11 cellular contexts compared by ENCODE assay signal in genomic region chr9:38445154-38446043, GRCh38. TPM values are rescaled to one million over a fixed set of nuclear protein-coding genes. Genes with fewer than 3 reads are reported as not detected.
DNase-seq lines count a peak whose midpoint lies in the region; ATAC-seq, FAIRE-seq and TF ChIP-seq lines count a peak whose summit lies in the region.
"Had no signal": no experiment of that assay in that cellular context is flagged by ENCODE, and none has a peak within 500 bp of the region (broad histone marks: within the 10 kb centered on the region; RNA-seq: fewer than 3 reads in every experiment).

No MANE protein-coding gene starts in this region.

- H3K9me3 ChIP-seq in K562 (replicated peaks; ENCODE audit: control insufficient read depth, insufficient read depth, low read depth, low read length) (no peaks in the 10 kb centered on the region), prostate gland (no peaks in the 10 kb centered on the region)

- CTCF ChIA-PET in K562 (lab: Yijun Ruan, JAX; ENCODE audit: low intra/inter-chr PET ratio), result no interaction called here

- H3K36me3 ChIP-seq in K562 (ENCODE audit: control insufficient read depth, insufficient read depth, low read length), result no peaks in the 10 kb centered on the region
- no peaks in the 10 kb centered on the region for H3K36me3 ChIP-seq in prostate gland

- H3K4me1 ChIP-seq in K562 (replicated peaks in 1 of 2; ENCODE audit: control insufficient read depth in 2 of 2, insufficient read depth in 2 of 2, low read length in 2 of 2) (no peaks in the 10 kb centered on the region), prostate gland (replicated peaks) (no peaks in the 10 kb centered on the region)

- TF ChIP-seq POLR2A in K562 (conservative IDR thresholded peaks at IDR 0.05), result no peak
- no peak for TF ChIP-seq POLR2A in prostate gland (IDR thresholded peaks at IDR 0.05)

- no peak for FAIRE-seq in K562 (lab: Jason Lieb, UNC)

- no peak overlapping the region for H3K9ac ChIP-seq in K562 (ENCODE audit: insufficient read depth in 1 of 2, low read depth in 2 of 2, low read length in 2 of 2)

- DNase-seq in K562 (ENCODE audit: extremely low read depth in 1 of 4, low spot score in 3 of 4), result no peak
- DNase-seq in SHP77 treated with DMSO at 0.1 percent for 48 hours (lab: John Stamatoyannopoulos, UW), result no peak
- no peak for DNase-seq in prostate gland (ENCODE audit: low spot score)
- DNase-seq in stimulated activated CD4-positive, alpha-beta T cell treated with anti-CD3 and anti-CD28 coated beads, Interleukin-2, amount 100 ng/mL, for 48 hours, result no peak
- no peak for DNase-seq in NCI-H2107 treated with DMSO at 0.1 percent for 48 hours (lab: John Stamatoyannopoulos, UW; ENCODE audit: unreplicated experiment)
- DNase-seq: activated naive CD4-positive, alpha-beta T cell; COR-L47; PC-3 had no signal

- H3K27ac ChIP-seq in K562 (ENCODE audit: extremely low read depth, low read depth, low read length) (no peak overlapping the region), prostate gland (no peak overlapping the region)

- POLR2A ChIA-PET in K562 (lab: Yijun Ruan, JAX), result no interaction called here

- no peak for TF ChIP-seq CTCF in K562 (IDR thresholded peaks at IDR 0.05 in 2 of 3, conservative IDR thresholded peaks at IDR 0.05 in 1 of 3; ENCODE audit: insufficient read depth in 2 of 3, low read depth in 1 of 3, low read length in 3 of 3)
- TF ChIP-seq CTCF in prostate gland (IDR thresholded peaks at IDR 0.05), result no peak

- WGBS in K562 (ENCODE audit: insufficient coverage, low coverage, missing lambda C conversion rate), result 2% methylated on average over 11 of the region's 11 CpGs
- WGBS in prostate gland, result 76% methylated on average over 11 of the region's 11 CpGs

- H3K9me1 ChIP-seq in K562 (ENCODE audit: control insufficient read depth, insufficient read depth, low read length), result no peaks in the 10 kb centered on the region

- H3K79me2 ChIP-seq in K562 (ENCODE audit: control insufficient read depth, insufficient read depth, low read length), result no peaks in the 10 kb centered on the region

- intact Hi-C loops in K562 (cut with micrococcal nuclease), result no loop called here
- intact Hi-C loops in prostate gland (cut with DNase I), result no loop called here

- no peaks in the 10 kb centered on the region for H4K20me1 ChIP-seq in K562 (replicated peaks; ENCODE audit: control insufficient read depth, insufficient read depth, low read length)

- H3K27me3 ChIP-seq in K562 (ENCODE audit: control insufficient read depth in 2 of 2, insufficient read depth in 2 of 2, low read length in 2 of 2), result peaks cover 0 to 12% of the 10 kb centered on the region in 2 experiments; a peak in 2 of 5 replicates
- H3K27me3 ChIP-seq in prostate gland (replicated peaks; ENCODE audit: insufficient read depth), result no peaks in the 10 kb centered on the region

- TF ChIP-seq EP300 in K562 (IDR thresholded peaks at IDR 0.05; ENCODE audit: low read length), result no peak

- no peak overlapping the region for H3K4me3 ChIP-seq in K562
- H3K4me3 ChIP-seq in prostate gland, result no peak overlapping the region

- ATAC-seq in GM18858 (IDR thresholded peaks at IDR 0.05; ENCODE audit: unreplicated experiment) (peak; percentile 87), GM21528 (IDR thresholded peaks at IDR 0.05; ENCODE audit: low FRiP score, unreplicated experiment) (peak; percentile 93), HG03175 (IDR thresholded peaks at IDR 0.05; ENCODE audit: unreplicated experiment) (peak; percentile 94), K562 (peak; percentile 51; the same call in 1 of the 3 replicates)
- ATAC-seq: PC-3 had no signal

- no peak for TF ChIP-seq RAD21 in K562 (CRISPR knock-in tag; conservative IDR thresholded peaks at IDR 0.05 in 1 of 2, IDR thresholded peaks at IDR 0.05 in 1 of 2)

- H2AFZ ChIP-seq in K562 (ENCODE audit: low read depth, low read length), result no peak overlapping the region

- in situ Hi-C loops in K562 (cut with MboI), result no loop called here

- BruUV-seq in K562 (replicated peaks; lab: Mats Ljungman, UMichigan), result no TSS peak

- no peak overlapping the region for H3K4me2 ChIP-seq in K562 (ENCODE audit: insufficient read depth, low read length)

TF ChIP-seq in K562, 482 proteins besides CTCF, POLR2A, EP300 and RAD21:
- TF ChIP-seq MCM5 (IDR thresholded peaks at IDR 0.05; ENCODE audit: low read depth), result no peak
- TF ChIP-seq KDM2B (CRISPR knock-in tag; IDR thresholded peaks at IDR 0.05), result no peak
- peak; percentile 56; the same call in 1 of the 2 replicates for TF ChIP-seq SPI1 (IDR thresholded peaks at IDR 0.05; ENCODE audit: borderline replicate concordance, low read depth, low read length)

RNA-seq across cellular contexts. Expression of gene IGFBPL1, which starts 21.1 kb away (rescaled TPM):
- not detected in 2 replicates for total RNA-seq in K562 (2011; cell fraction: chromatin; rRNA removed; ENCODE audit: low replicate concordance)
- total RNA-seq in K562 (2011; cell fraction: nucleolus; rRNA removed), result not detected in 2 replicates
- not detected in 2 replicates for total RNA-seq in K562 (2011; cell fraction: nucleoplasm; rRNA removed)
- total RNA-seq in K562 (2014; rRNA removed) (not detected in 2 replicates), K562 (2014; rRNA removed; fragmentation: Illumina TruSeq; extraction: Trizol) (not detected in 2 replicates), K562 (2015; rRNA removed; fragmentation: Illumina TruSeq; extraction: Trizol) (not detected in 2 replicates), K562 (2021) (not detected in 2 replicates), prostate gland (10 to 100 TPM in 1 of 2 donors, under 1 TPM in 1; 0.32 to 14.3 TPM)
- polyA plus RNA-seq in K562 (2011; rRNA removed) (not detected in 2 replicates), K562 (2014; fragmentation: Illumina TruSeq; extraction: Trizol) (not detected in 2 replicates), K562 (2014; fragmentation: Nextera tagmentation; extraction: Ambion mirVana) (not detected), K562 (2014; rRNA removed) (not detected in 2 replicates)
- not detected in 2 replicates for polyA plus RNA-seq in K562 (2011; cell fraction: cytosol; rRNA removed)
- not detected in 2 replicates for polyA plus RNA-seq in K562 (2011; cell fraction: nucleus; rRNA removed)
- not detected in 2 replicates for polyA plus RNA-seq in K562 (2012)
- polyA minus RNA-seq in K562 (2011; rRNA and poly(A)+ RNA removed), result not detected in 2 replicates
- polyA minus RNA-seq in K562 (2011; cell fraction: cytosol; rRNA and poly(A)+ RNA removed), result not detected in 2 replicates
- polyA minus RNA-seq in K562 (2011; cell fraction: nucleus; rRNA and poly(A)+ RNA removed), result not detected in 2 replicates

RNA-seq across cellular contexts. Expression of gene ALDH1B1, which starts 52.9 kb away (rescaled TPM):
- 16.1 and 24.5 TPM in 2 replicates for total RNA-seq in K562 (2011; cell fraction: chromatin; rRNA removed; ENCODE audit: low replicate concordance)
- 19.7 and 24.8 TPM in 2 replicates for total RNA-seq in K562 (2011; cell fraction: nucleolus; rRNA removed)
- 16.6 and 20.7 TPM in 2 replicates for total RNA-seq in K562 (2011; cell fraction: nucleoplasm; rRNA removed)
- total RNA-seq in K562 (2014; rRNA removed) (24.1 and 37.6 TPM in 2 replicates), K562 (2014; rRNA removed; fragmentation: Illumina TruSeq; extraction: Trizol) (29.5 and 33.6 TPM in 2 replicates), K562 (2015; rRNA removed; fragmentation: Illumina TruSeq; extraction: Trizol) (39.2 and 41.0 TPM in 2 replicates), K562 (2021) (44.8 and 46.3 TPM in 2 replicates), prostate gland (10 to 100 TPM; 42.5 to 88.8 TPM)
- polyA plus RNA-seq in K562 (2011; rRNA removed) (27.4 and 30.8 TPM in 2 replicates), K562 (2014; fragmentation: Illumina TruSeq; extraction: Trizol) (46.5 and 51.6 TPM in 2 replicates), K562 (2014; fragmentation: Nextera tagmentation; extraction: Ambion mirVana) (10 to 100 TPM in 1 of 2 experiments, 1 to 10 TPM in 1; 8.6 to 12.7 TPM), K562 (2014; rRNA removed) (22.4 and 27.7 TPM in 2 replicates)
- 25.5 and 37.7 TPM in 2 replicates for polyA plus RNA-seq in K562 (2011; cell fraction: cytosol; rRNA removed)
- 10.3 and 12.1 TPM in 2 replicates for polyA plus RNA-seq in K562 (2011; cell fraction: nucleus; rRNA removed)
- polyA plus RNA-seq in K562 (2012), result 19.7 and 39.1 TPM in 2 replicates
- 50.6 and 57.9 TPM in 2 replicates for polyA minus RNA-seq in K562 (2011; rRNA and poly(A)+ RNA removed)
- polyA minus RNA-seq in K562 (2011; cell fraction: cytosol; rRNA and poly(A)+ RNA removed), result 47.5 and 49.1 TPM in 2 replicates
- polyA minus RNA-seq in K562 (2011; cell fraction: nucleus; rRNA and poly(A)+ RNA removed), result 10.2 and 12.7 TPM in 2 replicates
